In genomic region chr20:38107916-38108315, GRCh38 we compare ENCODE assay signal across 2 cellular contexts. TPM values are rescaled to one million over a fixed set of nuclear protein-coding genes. Genes with fewer than 3 reads are reported as not detected.
"Had no signal": no experiment of that assay in that cellular context is flagged by ENCODE, and none has a peak within 500 bp of the region (broad histone marks: within the 10 kb centered on the region; RNA-seq: fewer than 3 reads in every experiment).

No MANE protein-coding gene starts in this region.

RNA-seq across cellular contexts. Expression of gene TGM2, which starts 57.2 kb away (rescaled TPM):
- polyA plus RNA-seq: immature natural killer cell; naive thymus-derived CD4-positive, alpha-beta T cell had no signal
